Comparison of ENCODE assay signal across 29 cellular contexts in the genomic region with DNA sequence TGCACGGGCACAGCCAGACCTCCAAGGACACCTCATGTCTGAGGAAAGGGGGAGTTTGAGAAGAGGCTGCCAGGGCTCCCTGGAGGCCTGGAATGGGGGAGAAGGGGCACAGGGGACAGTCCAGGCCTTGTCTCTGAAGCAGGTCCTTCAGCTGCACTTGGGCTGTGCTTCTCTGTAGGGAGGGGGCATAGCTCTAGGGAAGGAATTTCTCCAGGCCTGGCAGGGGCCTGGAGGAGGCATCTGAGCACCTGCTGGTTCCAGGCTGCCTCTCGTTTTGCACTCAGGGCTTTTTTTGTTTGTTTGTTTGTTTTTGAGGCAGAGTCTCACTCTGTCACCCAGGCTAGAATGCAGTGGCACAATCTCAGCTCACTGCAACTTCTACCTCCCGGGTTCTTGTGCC.
DNase-seq lines count a peak whose midpoint lies in the region; ATAC-seq, FAIRE-seq and TF ChIP-seq lines count a peak whose summit lies in the region.
"Had no signal": no experiment of that assay in that cellular context is flagged by ENCODE, and none has a peak within 500 bp of the region (broad histone marks: within the 10 kb centered on the region; RNA-seq: fewer than 3 reads in every experiment).

No MANE protein-coding gene starts in this region.

- H3K9me3 ChIP-seq in Karpas-422 (ENCODE audit: low read length) (no peaks in the 10 kb centered on the region), H1 (ENCODE audit: insufficient read depth in 2 of 2, low read depth in 1 of 2, low read length in 1 of 2) (no peaks in the 10 kb centered on the region), right lobe of liver (no peaks in the 10 kb centered on the region)
- H3K9me3 ChIP-seq: A549, Peyer's patch, SJCRH30 had no signal

- no peak overlapping the region for H3K56ac ChIP-seq in H1 (replicated peaks; ENCODE audit: insufficient read length, low read depth, low read length)

- H3K27ac ChIP-seq in Karpas-422 (ENCODE audit: low read length), result peak overlapping the region; percentile 55
- no peak overlapping the region for H3K27ac ChIP-seq in H1 (ENCODE audit: low read depth, low read length)
- H3K27ac ChIP-seq in right lobe of liver, result no peak overlapping the region
- H3K27ac ChIP-seq: A549, HL-60, Peyer's patch, SJCRH30 had no signal

- TF ChIP-seq POLR2A in H1 (IDR thresholded peaks at IDR 0.05; ENCODE audit: control extremely low read depth in 1 of 2, low read depth in 2 of 2, low read length in 2 of 2), result no peak
- TF ChIP-seq POLR2A in right lobe of liver (IDR thresholded peaks at IDR 0.05), result no peak

- no peaks in the 10 kb centered on the region for H3K27me3 Mint-ChIP-seq in activated CD8-positive, alpha-beta T cell treated with anti-CD3 and anti-CD28 coated beads, Interleukin-2, amount 10 ng/mL, durations not matched to agents 7 days and 5 days (ENCODE audit: low read depth)
- H3K27me3 Mint-ChIP-seq: CD4-positive, alpha-beta memory T cell; T-helper 17 cell had no signal

- H2BK15ac ChIP-seq in H1 (ENCODE audit: low read length), result no peak overlapping the region

- H3K79me2 ChIP-seq in Karpas-422 (ENCODE audit: low read length), result peaks cover 62% of the 10 kb centered on the region
- H3K79me2 ChIP-seq in H1 (ENCODE audit: control insufficient read depth in 1 of 2, insufficient read depth in 2 of 2, low read length in 2 of 2), result no peaks in the 10 kb centered on the region

- no peak overlapping the region for H3K9ac ChIP-seq in Karpas-422 (ENCODE audit: low read length)
- no peak overlapping the region for H3K9ac ChIP-seq in H1 (replicated peaks in 1 of 4; ENCODE audit: extremely low read depth in 1 of 4, low read depth in 3 of 4, low read length in 3 of 4)

- POLR2A ChIA-PET in H1 (lab: Charles Lee; ENCODE audit: partially characterized antibody), result interaction anchor here (0.9 kb wide), 1 partner anchor 21 kb away, joined by 3 read pairs; no protein-coding TSS in a partner anchor
- POLR2A ChIA-PET in activated CD8-positive, alpha-beta T cell treated with anti-CD3 and anti-CD28 coated beads, Interleukin-2, amount 10 ng/mL, durations not matched to agents 7 days and 5 days (lab: Charles Lee), result no interaction called here

- no peak for FAIRE-seq in H1 (lab: Jason Lieb, UNC)
- FAIRE-seq: A549, GM12878, K562 had no signal

- H3K4me3 Mint-ChIP-seq in stimulated activated effector memory CD8-positive, alpha-beta T cell treated with anti-CD3 and anti-CD28 coated beads, Interleukin-12 subunit alpha, Interleukin-12 subunit beta, amount 100 ng/mL, for 72 hours, result no peak overlapping the region
- no peak overlapping the region for H3K4me3 Mint-ChIP-seq in activated CD8-positive, alpha-beta T cell treated with anti-CD3 and anti-CD28 coated beads, Interleukin-2, amount 10 ng/mL, durations not matched to agents 7 days and 5 days
- H3K4me3 Mint-ChIP-seq: CD4-positive, alpha-beta memory T cell; T-helper 17 cell had no signal

- no peaks in the 10 kb centered on the region for H3K9me2 ChIP-seq in Karpas-422 (replicated peaks; ENCODE audit: insufficient read depth, low read length)

- no peak overlapping the region for H4K5ac ChIP-seq in H1 (ENCODE audit: insufficient read length, low read depth, low read length)

- no peak overlapping the region for H2BK120ac ChIP-seq in H1 (replicated peaks; ENCODE audit: low read depth, low read length)

- no peak for ATAC-seq in stimulated activated effector memory CD8-positive, alpha-beta T cell treated with anti-CD3 and anti-CD28 coated beads, Interleukin-12 subunit alpha, Interleukin-12 subunit beta, amount 100 ng/mL, for 72 hours
- ATAC-seq in activated CD8-positive, alpha-beta T cell treated with anti-CD3 and anti-CD28 coated beads, Interleukin-2, amount 10 ng/mL, durations not matched to agents 7 days and 5 days, result no peak
- no peak for ATAC-seq in right lobe of liver
- ATAC-seq: A549, GM12878, HCT116, K562, SK-N-SH treated with all-trans-retinoic acid at 6 μM for 48 hours, T-helper 17 cell had no signal

- TF ChIP-seq CTCF in H1 (IDR thresholded peaks at IDR 0.05; ENCODE audit: control extremely low read depth in 1 of 3, insufficient read depth in 1 of 3, low read depth in 1 of 3, low read length in 3 of 3) (no peak), right lobe of liver (IDR thresholded peaks at IDR 0.05) (no peak)

- no peak overlapping the region for H3K4me2 ChIP-seq in Karpas-422 (ENCODE audit: low read depth, low read length, poor library complexity, severe bottlenecking)
- H3K4me2 ChIP-seq in H1 (ENCODE audit: insufficient read depth in 1 of 2, low read depth in 2 of 2, low read length in 2 of 2), result no peak overlapping the region
- H3K4me2 ChIP-seq: A549 had no signal

- H3K36me3 ChIP-seq in H7 (replicated peaks; ENCODE audit: control insufficient read depth, insufficient read depth, low read length) (no peaks in the 10 kb centered on the region), Karpas-422 (ENCODE audit: insufficient read depth, low read length) (peaks cover 31% of the 10 kb centered on the region), H1 (ENCODE audit: control insufficient read depth in 2 of 4, insufficient read depth in 4 of 4, low read length in 3 of 4) (no peaks in the 10 kb centered on the region), right lobe of liver (no peaks in the 10 kb centered on the region)
- H3K36me3 ChIP-seq: Peyer's patch, SJCRH30 had no signal

- H3K36me3 Mint-ChIP-seq in stimulated activated effector memory CD8-positive, alpha-beta T cell treated with anti-CD3 and anti-CD28 coated beads, Interleukin-12 subunit alpha, Interleukin-12 subunit beta, amount 100 ng/mL, for 72 hours, result no peaks in the 10 kb centered on the region
- H3K36me3 Mint-ChIP-seq in activated CD8-positive, alpha-beta T cell treated with anti-CD3 and anti-CD28 coated beads, Interleukin-2, amount 10 ng/mL, durations not matched to agents 7 days and 5 days (ENCODE audit: low read depth), result no peaks in the 10 kb centered on the region
- H3K36me3 Mint-ChIP-seq: CD4-positive, alpha-beta memory T cell had no signal

- H3K27me3 ChIP-seq in H7 (ENCODE audit: control insufficient read depth, insufficient read depth, low read length), result no peaks in the 10 kb centered on the region
- no peaks in the 10 kb centered on the region for H3K27me3 ChIP-seq in Karpas-422 (ENCODE audit: low read length)
- no peaks in the 10 kb centered on the region for H3K27me3 ChIP-seq in H1 (replicated peaks in 1 of 4; ENCODE audit: control insufficient read depth in 3 of 4, extremely low read depth in 1 of 4, insufficient read depth in 3 of 4, low read length in 3 of 4)
- H3K27me3 ChIP-seq in right lobe of liver, result no peaks in the 10 kb centered on the region
- H3K27me3 ChIP-seq: Peyer's patch, SJCRH30 had no signal

- H3K4me3 ChIP-seq in H7 (ENCODE audit: insufficient read depth, low read depth, low read length) (no peak overlapping the region), Karpas-422 (ENCODE audit: low read length) (no peak overlapping the region), H1 (ENCODE audit: extremely low read depth in 1 of 4, insufficient read depth in 2 of 4, low read depth in 3 of 4, low read length in 4 of 4) (no peak overlapping the region), right lobe of liver (no peak overlapping the region)
- H3K4me3 ChIP-seq: A549, GM12878, K562, Peyer's patch, SJCRH30 had no signal

- no peak overlapping the region for H4K91ac ChIP-seq in H1 (replicated peaks; ENCODE audit: insufficient read length, low read length)

- peak overlapping the region; percentile 59 for H3K4ac ChIP-seq in H1 (replicated peaks; ENCODE audit: insufficient read length, low read depth, low read length)

- DNase-seq in H7, result peak; percentile 80
- no peak for DNase-seq in Karpas-422
- no peak for DNase-seq in H1 (ENCODE audit: low read depth in 1 of 2, low spot score in 2 of 2)
- DNase-seq in stimulated activated effector memory CD8-positive, alpha-beta T cell treated with anti-CD3 and anti-CD28 coated beads, Interleukin-12 subunit alpha, Interleukin-12 subunit beta, amount 100 ng/mL, for 72 hours (ENCODE audit: low spot score in 2 of 2), result no peak
- DNase-seq in activated CD8-positive, alpha-beta T cell treated with anti-CD3 and anti-CD28 coated beads, Interleukin-2, amount 10 ng/mL, durations not matched to agents 7 days and 5 days, result no peak
- no peak for DNase-seq in NOMO-1 treated with DMSO at 0.1 percent for 48 hours (lab: John Stamatoyannopoulos, UW; ENCODE audit: unreplicated experiment)
- DNase-seq in germinal center (ENCODE audit: low spot score), result no peak
- DNase-seq in right lobe of liver, result no peak
- DNase-seq: AML-193; C1 segment of cervical spinal cord; CD4-positive, alpha-beta memory T cell; COR-L47; GDM1; NCI-H1105 treated with DMSO at 0.1 percent for 48 hours; NCI-H146; NCI-H1930; NCI-H2107; NCI-H446 treated with DMSO at 0.1 percent for 48 hours; NCI-H526 treated with DMSO at 0.1 percent for 48 hours; OCI-M1; Peyer's patch; SJCRH30; T-helper 17 cell had no signal

- H3K79me1 ChIP-seq in H1 (ENCODE audit: low read depth, low read length), result no peaks in the 10 kb centered on the region; the same call in 1 of the 2 replicates

- no peak overlapping the region for H4K8ac ChIP-seq in H1 (ENCODE audit: extremely low read depth, insufficient read depth, low read length)

- H3K23me2 ChIP-seq in H1 (ENCODE audit: low read depth, low read length), result no peaks in the 10 kb centered on the region

- H3K4me1 ChIP-seq in Karpas-422 (ENCODE audit: low read length), result peaks cover 37% of the 10 kb centered on the region
- peaks cover 3 to 20% (median 9%) of the 10 kb centered on the region in 4 experiments; a peak in 6 of 7 replicates for H3K4me1 ChIP-seq in H1 (replicated peaks in 1 of 4; ENCODE audit: control insufficient read depth in 3 of 4, insufficient read depth in 4 of 4, low read length in 3 of 4)
- no peaks in the 10 kb centered on the region for H3K4me1 ChIP-seq in right lobe of liver
- H3K4me1 ChIP-seq: A549, Peyer's patch, SJCRH30 had no signal

- H2AK5ac ChIP-seq in H1 (ENCODE audit: low read depth, low read length), result no peak overlapping the region

- TF ChIP-seq EP300 in H1 (IDR thresholded peaks at IDR 0.05; ENCODE audit: borderline replicate concordance in 1 of 2, low read depth in 2 of 2, low read length in 2 of 2), result no peak

- H3K9me3 Mint-ChIP-seq in stimulated activated effector memory CD8-positive, alpha-beta T cell treated with anti-CD3 and anti-CD28 coated beads, Interleukin-12 subunit alpha, Interleukin-12 subunit beta, amount 100 ng/mL, for 72 hours, result no peaks in the 10 kb centered on the region
- H3K9me3 Mint-ChIP-seq in activated CD8-positive, alpha-beta T cell treated with anti-CD3 and anti-CD28 coated beads, Interleukin-2, amount 10 ng/mL, durations not matched to agents 7 days and 5 days (ENCODE audit: insufficient read depth), result no peaks in the 10 kb centered on the region
- H3K9me3 Mint-ChIP-seq: CD4-positive, alpha-beta memory T cell had no signal

- H2BK20ac ChIP-seq in H1 (ENCODE audit: low read length), result no peak overlapping the region

- H2BK12ac ChIP-seq in H1 (ENCODE audit: low read depth, low read length), result no peak overlapping the region

- H4K20me1 ChIP-seq in Karpas-422 (ENCODE audit: insufficient read depth, low read depth, low read length) (no peaks in the 10 kb centered on the region), H1 (replicated peaks in 1 of 2; ENCODE audit: control insufficient read depth in 1 of 2, insufficient read depth in 2 of 2, low read length in 2 of 2) (no peaks in the 10 kb centered on the region)

- no peaks in the 10 kb centered on the region for H3K4me1 Mint-ChIP-seq in stimulated activated effector memory CD8-positive, alpha-beta T cell treated with anti-CD3 and anti-CD28 coated beads, Interleukin-12 subunit alpha, Interleukin-12 subunit beta, amount 100 ng/mL, for 72 hours
- no peaks in the 10 kb centered on the region for H3K4me1 Mint-ChIP-seq in activated CD8-positive, alpha-beta T cell treated with anti-CD3 and anti-CD28 coated beads, Interleukin-2, amount 10 ng/mL, durations not matched to agents 7 days and 5 days (ENCODE audit: low read depth)
- H3K4me1 Mint-ChIP-seq: CD4-positive, alpha-beta memory T cell; T-helper 17 cell had no signal

- no peak for TF ChIP-seq RAD21 in H1 (IDR thresholded peaks at IDR 0.05 in 1 of 2, conservative IDR thresholded peaks at IDR 0.05 in 1 of 2; ENCODE audit: low read depth in 2 of 2, low read length in 2 of 2)

- intact Hi-C loops in right lobe of liver (cut with DNase I), result no loop called here

- no peak overlapping the region for H3K23ac ChIP-seq in H1 (ENCODE audit: insufficient read length)

- H2BK5ac ChIP-seq in H1 (ENCODE audit: low read depth, low read length), result peak overlapping the region; percentile 44; the same call in 1 of the 2 replicates

- no peak overlapping the region; the same call in 1 of the 2 replicates for H3K18ac ChIP-seq in H1 (ENCODE audit: extremely low read depth, low read length)

- H3K14ac ChIP-seq in H1 (ENCODE audit: insufficient read length), result no peak overlapping the region

- H2AFZ ChIP-seq in Karpas-422 (ENCODE audit: low read length), result no peak overlapping the region
- no peak overlapping the region for H2AFZ ChIP-seq in H1 (ENCODE audit: low read length)

- 71% methylated on average over 3 of the region's 3 CpGs; no CpG with 5 or more reads in 1 of the 2 experiments for whole genome bisulfite sequencing in H1 (ENCODE audit: extremely low coverage in 1 of 2, insufficient coverage in 1 of 2, insufficient read length in 1 of 2, insufficient replicate concordance in 2 of 2, low coverage in 1 of 2, low lambda C conversion rate in 2 of 2, missing lambda C conversion rate in 1 of 2), 2 experiments
- WGBS in right lobe of liver (ENCODE audit: insufficient coverage, low coverage, low lambda C conversion rate, missing lambda C conversion rate), result 50% methylated on average over 3 of the region's 3 CpGs

- H3K27ac Mint-ChIP-seq in stimulated activated effector memory CD8-positive, alpha-beta T cell treated with anti-CD3 and anti-CD28 coated beads, Interleukin-12 subunit alpha, Interleukin-12 subunit beta, amount 100 ng/mL, for 72 hours, result peak overlapping the region; percentile 68
- no peak overlapping the region for H3K27ac Mint-ChIP-seq in activated CD8-positive, alpha-beta T cell treated with anti-CD3 and anti-CD28 coated beads, Interleukin-2, amount 10 ng/mL, durations not matched to agents 7 days and 5 days
- H3K27ac Mint-ChIP-seq: CD4-positive, alpha-beta memory T cell; T-helper 17 cell had no signal

- CTCF ChIA-PET in H1 (lab: Charles Lee; ENCODE audit: partially characterized antibody), result interaction anchor here (0.6 to 1.2 kb wide), 5 partner anchors 8 to 239 kb away, joined by 3 to 5 read pairs (median 3); no protein-coding TSS in a partner anchor
- CTCF ChIA-PET in activated CD8-positive, alpha-beta T cell treated with anti-CD3 and anti-CD28 coated beads, Interleukin-2, amount 10 ng/mL, durations not matched to agents 7 days and 5 days (lab: Charles Lee), result interaction anchor here (1.5 kb wide), 1 partner anchor 44 kb away, joined by 4 read pairs; no protein-coding TSS in a partner anchor
